Comparison of ENCODE assay signal across 15 cellular contexts in genomic region chr11:35033011-35033410, GRCh38.
DNase-seq lines count a peak whose midpoint lies in the region; ATAC-seq and TF ChIP-seq lines count a peak whose summit lies in the region.
"Had no signal": no experiment of that assay in that cellular context is flagged by ENCODE, and none has a peak within 500 bp of the region (broad histone marks: within the 10 kb centered on the region; RNA-seq: fewer than 3 reads in every experiment).

No MANE protein-coding gene starts in this region.

- TF ChIP-seq CTCF in IMR-90 (conservative IDR thresholded peaks at IDR 0.05; ENCODE audit: low read depth, low read length), result no peak
- no peak for TF ChIP-seq CTCF in foreskin keratinocyte (conservative IDR thresholded peaks at IDR 0.05)
- no peak for TF ChIP-seq CTCF in prostate gland (IDR thresholded peaks at IDR 0.05)

- peak overlapping the region; percentile 38 for H2AK5ac ChIP-seq in IMR-90 (ENCODE audit: low read depth, low read length)

- no peak overlapping the region for H3K18ac ChIP-seq in IMR-90 (ENCODE audit: low read depth, low read length)

- H3K27ac Mint-ChIP-seq in activated CD4-positive, alpha-beta T cell treated with anti-CD3 and anti-CD28 coated beads, Interleukin-2, amount 10 ng/mL, durations not matched to agents 24 days and 14 days, result peak overlapping the region; percentile 60
- peak overlapping the region; percentile 20 for H3K27ac Mint-ChIP-seq in stimulated activated memory B cell treated with anti-CD40 and anti-IgM and Interleukin-4, amounts not matched to agents 10 μg/mL and 1 μg/mL and 100 μg/mL, for 72 hours

- H3K4me1 Mint-ChIP-seq in activated CD4-positive, alpha-beta T cell treated with anti-CD3 and anti-CD28 coated beads, Interleukin-2, amount 10 ng/mL, durations not matched to agents 24 days and 14 days, result peaks cover 55% of the 10 kb centered on the region
- peaks cover 53% of the 10 kb centered on the region for H3K4me1 Mint-ChIP-seq in stimulated activated memory B cell treated with anti-CD40 and anti-IgM and Interleukin-4, amounts not matched to agents 10 μg/mL and 1 μg/mL and 100 μg/mL, for 72 hours

- peak overlapping the region; percentile 32; the same call in 1 of the 2 replicates for H2BK120ac ChIP-seq in IMR-90 (ENCODE audit: low read depth, low read length)

- in situ Hi-C loops in IMR-90 (cut with MboI; ENCODE audit: low sequenced_read_pairs), result no loop called here

- H3K27me3 ChIP-seq in IMR-90 (ENCODE audit: control insufficient read depth, insufficient read depth, low read length) (no peaks in the 10 kb centered on the region), foreskin keratinocyte (no peaks in the 10 kb centered on the region), MG63 (no peaks in the 10 kb centered on the region), prostate gland (replicated peaks; ENCODE audit: insufficient read depth) (no peaks in the 10 kb centered on the region)

- ATAC-seq in IMR-90 (ENCODE audit: low read depth) (no peak), foreskin keratinocyte (no peak)
- no peak for ATAC-seq in stimulated activated memory B cell treated with anti-CD40 and anti-IgM and Interleukin-4, amounts not matched to agents 10 μg/mL and 1 μg/mL and 100 μg/mL, for 72 hours
- ATAC-seq: A549 had no signal

- no peak for TF ChIP-seq POLR2A in IMR-90 (IDR thresholded peaks at IDR 0.05; ENCODE audit: low read depth, low read length)
- TF ChIP-seq POLR2A in prostate gland (IDR thresholded peaks at IDR 0.05), result no peak

- H2AK9ac ChIP-seq in IMR-90 (replicated peaks; ENCODE audit: low read depth, low read length, poor library complexity), result no peak overlapping the region

- WGBS in IMR-90 (ENCODE audit: extremely low coverage in 2 of 2, insufficient read length in 1 of 2), 2 experiments, result no CpG with 5 or more reads among the region's 6 CpGs
- WGBS in prostate gland, result 95% methylated on average over 6 of the region's 6 CpGs

- no peak overlapping the region for H4K8ac ChIP-seq in IMR-90 (ENCODE audit: low read depth in 2 of 2, low read length in 2 of 2)

- H3K4me2 ChIP-seq in IMR-90 (ENCODE audit: low read depth, low read length), result no peak overlapping the region
- H3K4me2 ChIP-seq: A549 had no signal

- no peak overlapping the region for H3K56ac ChIP-seq in IMR-90 (ENCODE audit: extremely low read depth, insufficient read depth, low read length)

- H4K91ac ChIP-seq in IMR-90 (ENCODE audit: insufficient read depth, low read depth, low read length), result no peak overlapping the region

- no peak for DNase-seq in activated CD4-positive, alpha-beta T cell treated with anti-CD3 and anti-CD28 coated beads, Interleukin-2, amount 10 ng/mL, durations not matched to agents 24 days and 14 days
- DNase-seq in activated CD4-positive, alpha-beta T cell treated with anti-CD3 and anti-CD28 coated beads, Interleukin-2, amount 50 U/mL, for 4 hours, result no peak
- DNase-seq in IMR-90 (no peak), foreskin keratinocyte (no peak), MG63 (no peak), prostate gland (ENCODE audit: low spot score) (no peak), NOMO-1 treated with dmso at 0.1 percent for 144 hours (lab: John Stamatoyannopoulos, UW; ENCODE audit: unreplicated experiment) (no peak)
- DNase-seq: KG1; NCI-H1092; NCI-H187; NCI-H2227 treated with DMSO at 0.1 percent for 48 hours; NCI-H524 treated with DMSO at 0.1 percent for 48 hours; NK-92 treated with Interleukin-12 subunit alpha and Interleukin-12 subunit beta, amount 100 ng/mL, for 24 hours had no signal

- peak overlapping the region; percentile 77; the same call in 1 of the 3 replicates for H2BK15ac ChIP-seq in IMR-90 (ENCODE audit: low read depth, low read length)

- H2BK20ac ChIP-seq in IMR-90 (ENCODE audit: low read depth, low read length), result peak overlapping the region; percentile 51; the same call in 1 of the 2 replicates

- no peaks in the 10 kb centered on the region for H3K9me3 ChIP-seq in IMR-90 (ENCODE audit: control insufficient read depth, insufficient read depth, low read length)
- peaks cover under 1% of the 10 kb centered on the region for H3K9me3 ChIP-seq in MG63
- no peaks in the 10 kb centered on the region for H3K9me3 ChIP-seq in prostate gland

- peaks cover 19% of the 10 kb centered on the region for H3K9me1 ChIP-seq in IMR-90 (ENCODE audit: insufficient read depth, low read length)

- peaks cover 6 to 22% of the 10 kb centered on the region in 2 experiments for H3K79me1 ChIP-seq in IMR-90 (ENCODE audit: low read depth in 1 of 2, low read length in 2 of 2)

- dilution Hi-C loops in IMR-90 (cut with HindIII; ENCODE audit: low sequenced_read_pairs, unreplicated experiment), result no loop called here

- intact Hi-C loops in activated CD4-positive, alpha-beta T cell treated with anti-CD3 and anti-CD28 coated beads, Interleukin-2, amount 10 ng/mL, durations not matched to agents 24 days and 14 days (cut with micrococcal nuclease), result no loop called here
- intact Hi-C loops in IMR-90 (cut with micrococcal nuclease), result no loop called here
- intact Hi-C loops in prostate gland (cut with DNase I), result no loop called here

- CTCF ChIA-PET in IMR-90 (lab: Yijun Ruan, JAX), result no interaction called here

- H2AFZ ChIP-seq in IMR-90 (replicated peaks; ENCODE audit: low read length, poor library complexity), result no peak overlapping the region

- POLR2A ChIA-PET in IMR-90 (lab: Charles Lee; ENCODE audit: unreplicated experiment), result no interaction called here

- H3K4me3 ChIP-seq in IMR-90 (ENCODE audit: insufficient read depth, low read depth, low read length), result no peak overlapping the region
- H3K4me3 ChIP-seq in MG63, result no peak overlapping the region
- no peak overlapping the region for H3K4me3 ChIP-seq in prostate gland
- H3K4me3 ChIP-seq: A549 had no signal

- H3K4me1 ChIP-seq in IMR-90 (ENCODE audit: control insufficient read depth, insufficient read depth, low read length) (peaks cover 13% of the 10 kb centered on the region), foreskin keratinocyte (peaks cover 52% of the 10 kb centered on the region), prostate gland (replicated peaks) (no peaks in the 10 kb centered on the region)

- H3K9me3 Mint-ChIP-seq in activated CD4-positive, alpha-beta T cell treated with anti-CD3 and anti-CD28 coated beads, Interleukin-2, amount 10 ng/mL, durations not matched to agents 24 days and 14 days, result peaks cover 24% of the 10 kb centered on the region
- H3K9me3 Mint-ChIP-seq in stimulated activated memory B cell treated with anti-CD40 and anti-IgM and Interleukin-4, amounts not matched to agents 10 μg/mL and 1 μg/mL and 100 μg/mL, for 72 hours, result peaks cover 11% of the 10 kb centered on the region

- no peak overlapping the region for H2BK5ac ChIP-seq in IMR-90 (ENCODE audit: low read depth, low read length, poor library complexity, severe bottlenecking)

- no peaks in the 10 kb centered on the region for H4K20me1 ChIP-seq in IMR-90 (ENCODE audit: insufficient read depth, low read length)

- H3K4ac ChIP-seq in IMR-90 (ENCODE audit: low read depth, low read length), result peak overlapping the region; percentile 15; the same call in 1 of the 2 replicates

- no TSS peak for BruUV-seq in IMR-90 (replicated peaks; lab: Mats Ljungman, UMichigan)

- no peaks in the 10 kb centered on the region for H3K36me3 ChIP-seq in IMR-90 (ENCODE audit: control insufficient read depth, insufficient read depth, low read length)
- H3K36me3 ChIP-seq in MG63, result no peaks in the 10 kb centered on the region; the same call in 1 of the 2 replicates
- H3K36me3 ChIP-seq in prostate gland, result no peaks in the 10 kb centered on the region

- no peak overlapping the region for H3K9ac ChIP-seq in IMR-90 (ENCODE audit: low read depth, low read length)

- no peak overlapping the region; the same call in 1 of the 2 replicates for H3K14ac ChIP-seq in IMR-90 (replicated peaks; ENCODE audit: low read depth, low read length)

- H4K5ac ChIP-seq in IMR-90 (ENCODE audit: low read depth, low read length), result no peak overlapping the region

- H3K27ac ChIP-seq in IMR-90 (ENCODE audit: insufficient read depth, low read length) (no peak overlapping the region), foreskin keratinocyte (peak overlapping the region; percentile 97), prostate gland (no peak overlapping the region)

- peak overlapping the region; percentile 8 for H3K4me3 Mint-ChIP-seq in activated CD4-positive, alpha-beta T cell treated with anti-CD3 and anti-CD28 coated beads, Interleukin-2, amount 10 ng/mL, durations not matched to agents 24 days and 14 days
- H3K4me3 Mint-ChIP-seq in stimulated activated memory B cell treated with anti-CD40 and anti-IgM and Interleukin-4, amounts not matched to agents 10 μg/mL and 1 μg/mL and 100 μg/mL, for 72 hours, result no peak overlapping the region

- peaks cover 5% of the 10 kb centered on the region for H3K27me3 Mint-ChIP-seq in activated CD4-positive, alpha-beta T cell treated with anti-CD3 and anti-CD28 coated beads, Interleukin-2, amount 10 ng/mL, durations not matched to agents 24 days and 14 days
- no peaks in the 10 kb centered on the region for H3K27me3 Mint-ChIP-seq in stimulated activated memory B cell treated with anti-CD40 and anti-IgM and Interleukin-4, amounts not matched to agents 10 μg/mL and 1 μg/mL and 100 μg/mL, for 72 hours

- no peak for TF ChIP-seq RAD21 in IMR-90 (IDR thresholded peaks at IDR 0.05; ENCODE audit: low read length)

- H3K36me3 Mint-ChIP-seq in activated CD4-positive, alpha-beta T cell treated with anti-CD3 and anti-CD28 coated beads, Interleukin-2, amount 10 ng/mL, durations not matched to agents 24 days and 14 days (ENCODE audit: low read depth), result peaks cover 6% of the 10 kb centered on the region
- no peaks in the 10 kb centered on the region for H3K36me3 Mint-ChIP-seq in stimulated activated memory B cell treated with anti-CD40 and anti-IgM and Interleukin-4, amounts not matched to agents 10 μg/mL and 1 μg/mL and 100 μg/mL, for 72 hours

- H3K23ac ChIP-seq in IMR-90 (ENCODE audit: low read depth, low read length), result no peak overlapping the region

TF ChIP-seq in IMR-90, 13 proteins besides CTCF, POLR2A, EP300 and RAD21 (continues in another document):
- TF ChIP-seq SMC3 (IDR thresholded peaks at IDR 0.05; ENCODE audit: low read depth, low read length), result no peak
- no peak for TF ChIP-seq FOS (IDR thresholded peaks at IDR 0.05; ENCODE audit: low read depth, low read length)
- no peak for TF ChIP-seq NFE2L2 (IDR thresholded peaks at IDR 0.05; ENCODE audit: low read depth, low read length)
- TF ChIP-seq, protein P1, sequence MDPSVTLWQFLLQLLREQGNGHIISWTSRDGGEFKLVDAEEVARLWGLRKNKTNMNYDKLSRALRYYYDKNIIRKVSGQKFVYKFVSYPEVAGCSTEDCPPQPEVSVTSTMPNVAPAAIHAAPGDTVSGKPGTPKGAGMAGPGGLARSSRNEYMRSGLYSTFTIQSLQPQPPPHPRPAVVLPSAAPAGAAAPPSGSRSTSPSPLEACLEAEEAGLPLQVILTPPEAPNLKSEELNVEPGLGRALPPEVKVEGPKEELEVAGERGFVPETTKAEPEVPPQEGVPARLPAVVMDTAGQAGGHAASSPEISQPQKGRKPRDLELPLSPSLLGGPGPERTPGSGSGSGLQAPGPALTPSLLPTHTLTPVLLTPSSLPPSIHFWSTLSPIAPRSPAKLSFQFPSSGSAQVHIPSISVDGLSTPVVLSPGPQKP (IDR thresholded peaks at IDR 0.05; ENCODE audit: borderline replicate concordance, low read depth, low read length), result no peak
- TF ChIP-seq RFX5 (IDR thresholded peaks at IDR 0.05; ENCODE audit: low read depth, low read length), result no peak
- TF ChIP-seq CEBPB (IDR thresholded peaks at IDR 0.05; ENCODE audit: low read depth, low read length), result no peak
